In the genomic region with DNA sequence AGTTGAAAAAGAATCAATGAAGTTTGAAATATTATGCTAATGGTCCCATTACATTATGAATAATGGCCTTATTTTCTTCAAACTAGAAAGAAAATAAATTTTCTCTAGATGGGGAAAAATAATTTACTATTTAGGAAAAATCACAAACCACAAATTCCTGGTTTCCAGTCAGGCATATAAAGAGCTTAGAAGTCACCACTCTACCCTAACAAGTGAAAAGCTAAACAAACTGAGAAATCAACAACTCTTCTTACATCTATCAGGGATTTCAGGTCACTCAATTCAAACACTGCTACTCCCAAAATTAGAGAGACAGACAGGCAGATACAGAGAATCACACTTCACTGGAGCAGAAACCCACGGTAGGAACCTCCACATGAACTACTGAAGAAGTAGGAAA, we compare ENCODE assay signal across 14 cellular contexts.
A peak's percentile ranks its signal among the peaks of the same experiment; 100 is the strongest.
DNase-seq lines count a peak whose midpoint lies in the region; FAIRE-seq and TF ChIP-seq lines count a peak whose summit lies in the region.
"Had no signal": no experiment of that assay in that cellular context is flagged by ENCODE, and none has a peak within 500 bp of the region (broad histone marks: within the 10 kb centered on the region; RNA-seq: fewer than 3 reads in every experiment).

No MANE protein-coding gene starts in this region.

- no peak for FAIRE-seq in D721Med (lab: Jason Lieb, UNC)
- FAIRE-seq: H1 had no signal

- H3K27me3 Mint-ChIP-seq in HFFc6 (ENCODE audit: insufficient read depth), result no peaks in the 10 kb centered on the region
- H3K27me3 Mint-ChIP-seq: IgD-negative memory B cell had no signal

- no peak overlapping the region for H3K27ac Mint-ChIP-seq in HFFc6
- H3K27ac Mint-ChIP-seq: IgD-negative memory B cell had no signal

- no peak overlapping the region for H3K4me3 Mint-ChIP-seq in HFFc6
- H3K4me3 Mint-ChIP-seq: IgD-negative memory B cell had no signal

- no peaks in the 10 kb centered on the region for H3K4me1 Mint-ChIP-seq in HFFc6 (ENCODE audit: low read depth)
- H3K4me1 Mint-ChIP-seq: IgD-negative memory B cell had no signal

- H3K9me3 Mint-ChIP-seq in HFFc6, result peaks cover 37% of the 10 kb centered on the region

- H3K36me3 Mint-ChIP-seq in HFFc6 (ENCODE audit: low read depth), result no peaks in the 10 kb centered on the region
- H3K36me3 Mint-ChIP-seq: IgD-negative memory B cell had no signal

- DNase-seq in DMS53 (lab: John Stamatoyannopoulos, UW), result peak; percentile 14
- no peak for DNase-seq in DMS53 treated with DMSO at 0.1 percent for 48 hours (lab: John Stamatoyannopoulos, UW; ENCODE audit: unreplicated experiment)
- DNase-seq in fibroblast of peridontal ligament (ENCODE audit: extremely low read depth), result peak; percentile 4
- peak; percentile 34 for DNase-seq in kidney tubule cell (ENCODE audit: low spot score)
- no peak for DNase-seq in D721Med (ENCODE audit: insufficient read length, low spot score)
- no peak for DNase-seq in HFFc6
- no peak for DNase-seq in 8988T
- no peak for DNase-seq in SKM-1 (lab: John Stamatoyannopoulos, UW; ENCODE audit: unreplicated experiment)
- DNase-seq: AML-193, DMS153, GF-D8, HCEC 1CT had no signal

- TF ChIP-seq CTCF in D721Med (IDR thresholded peaks at IDR 0.05; ENCODE audit: insufficient read depth, missing control alignments), result no peak
- no peak for TF ChIP-seq CTCF in HFFc6 (IDR thresholded peaks at IDR 0.05)

Comparison
In these comparisons a context has a peak if more than half of its experiments do, and no peak if none do; other contexts are left out.
1. DNase-seq: peak in DMS53 (single experiment), fibroblast of peridontal ligament (single experiment) and kidney tubule cell (single experiment); none in DMS53 treated with DMSO at 0.1 percent for 48 hours (single experiment), D721Med (single experiment), HFFc6 (single experiment), 8988T (single experiment) and SKM-1 (single experiment).